In genomic region chr11:112533682-112534081, GRCh38 we compare ENCODE assay signal across 30 cellular contexts.
"Had no signal": no experiment of that assay in that cellular context is flagged by ENCODE, and none has a peak within 500 bp of the region (broad histone marks: within the 10 kb centered on the region; RNA-seq: fewer than 3 reads in every experiment).

No MANE protein-coding gene starts in this region.

- DNase-seq: activated CD4-positive, alpha-beta memory T cell treated with anti-CD3 and anti-CD28 coated beads, Interleukin-2, amount 10 ng/mL, durations not matched to agents 7 days and 5 days; activated CD4-positive, alpha-beta T cell treated with anti-CD3 and anti-CD28 coated beads for 36 hours; activated CD4-positive, alpha-beta T cell treated with anti-CD3 and anti-CD28 coated beads, Interleukin-2, amount 10 ng/mL, durations not matched to agents 24 days and 14 days; activated CD4-positive, alpha-beta T cell treated with anti-CD3 and anti-CD28 coated beads, Interleukin-2, amount 50 U/mL, for 4 hours; activated CD4-positive, CD25-positive, alpha-beta regulatory T cell; activated CD4-positive, CD25-positive, alpha-beta regulatory T cell treated with anti-CD3 and anti-CD28 coated beads, Interleukin-2, amount 50 U/mL, for 72 hours; activated CD8-positive, alpha-beta memory T cell treated with anti-CD3 and anti-CD28 coated beads, Interleukin-2, amount 50 U/mL, for 48 hours; activated gamma-delta T cell; activated naive CD4-positive, alpha-beta T cell; activated naive CD4-positive, alpha-beta T cell treated with anti-CD3 and anti-CD28 coated beads, Interleukin-2, amount 10 ng/mL, durations not matched to agents 7 days and 5 days; activated naive CD8-positive, alpha-beta T cell treated with anti-CD3 and anti-CD28 coated beads, Interleukin-2, amount 10 ng/mL, durations not matched to agents 7 days and 5 days; activated T-cell treated with anti-CD3 and anti-CD28 coated beads for 4 hours; activated T-cell treated with anti-CD3 and anti-CD28 coated beads, Interleukin-2, amount 50 U/mL, for 24 hours; activated T-cell treated with anti-CD3 and anti-CD28 coated beads, Interleukin-2, amount 50 U/mL, for 72 hours; amniotic stem cell; anterior cingulate cortex; brain microvascular endothelial cell; dorsolateral prefrontal cortex; effector memory CD4-positive, alpha-beta T cell; endodermal cell; foreskin fibroblast; T-helper 2 cell had no signal

- H3K4me3 ChIP-seq: coronary artery, dorsolateral prefrontal cortex had no signal

- H3K4me3 Mint-ChIP-seq: activated CD4-positive, alpha-beta memory T cell treated with anti-CD3 and anti-CD28 coated beads, Interleukin-2, amount 10 ng/mL, durations not matched to agents 7 days and 5 days; activated CD4-positive, alpha-beta T cell treated with anti-CD3 and anti-CD28 coated beads for 36 hours; activated CD4-positive, alpha-beta T cell treated with anti-CD3 and anti-CD28 coated beads, Interleukin-2, amount 10 ng/mL, durations not matched to agents 24 days and 14 days; activated naive CD4-positive, alpha-beta T cell treated with anti-CD3 and anti-CD28 coated beads, Interleukin-2, amount 10 ng/mL, durations not matched to agents 7 days and 5 days; activated naive CD8-positive, alpha-beta T cell treated with anti-CD3 and anti-CD28 coated beads, Interleukin-2, amount 10 ng/mL, durations not matched to agents 7 days and 5 days; activated T-cell treated with anti-CD3 and anti-CD28 coated beads, Interleukin-2, amount 50 U/mL, for 24 hours; activated T-cell treated with anti-CD3 and anti-CD28 coated beads, Interleukin-2, amount 50 U/mL, for 72 hours; central memory CD8-positive, alpha-beta T cell; dendritic cell treated with granulocyte-macrophage colony-stimulating factor and Interleukin-4, amounts not matched to agents 40 ng/mL and 50 ng/mL, for 4 days; endodermal cell had no signal

- FAIRE-seq: astrocyte, bronchial epithelial cell, frontal cortex had no signal

- H3K4me1 Mint-ChIP-seq: activated CD4-positive, alpha-beta memory T cell treated with anti-CD3 and anti-CD28 coated beads, Interleukin-2, amount 10 ng/mL, durations not matched to agents 7 days and 5 days; activated CD4-positive, alpha-beta T cell treated with anti-CD3 and anti-CD28 coated beads, Interleukin-2, amount 10 ng/mL, durations not matched to agents 24 days and 14 days; activated naive CD4-positive, alpha-beta T cell treated with anti-CD3 and anti-CD28 coated beads, Interleukin-2, amount 10 ng/mL, durations not matched to agents 7 days and 5 days; activated naive CD8-positive, alpha-beta T cell treated with anti-CD3 and anti-CD28 coated beads, Interleukin-2, amount 10 ng/mL, durations not matched to agents 7 days and 5 days; central memory CD8-positive, alpha-beta T cell had no signal

- H3K27ac Mint-ChIP-seq: activated CD4-positive, alpha-beta memory T cell treated with anti-CD3 and anti-CD28 coated beads, Interleukin-2, amount 10 ng/mL, durations not matched to agents 7 days and 5 days; activated CD4-positive, alpha-beta T cell treated with anti-CD3 and anti-CD28 coated beads for 36 hours; activated CD4-positive, alpha-beta T cell treated with anti-CD3 and anti-CD28 coated beads, Interleukin-2, amount 10 ng/mL, durations not matched to agents 24 days and 14 days; activated naive CD4-positive, alpha-beta T cell treated with anti-CD3 and anti-CD28 coated beads, Interleukin-2, amount 10 ng/mL, durations not matched to agents 7 days and 5 days; activated naive CD8-positive, alpha-beta T cell treated with anti-CD3 and anti-CD28 coated beads, Interleukin-2, amount 10 ng/mL, durations not matched to agents 7 days and 5 days; activated T-cell treated with anti-CD3 and anti-CD28 coated beads, Interleukin-2, amount 50 U/mL, for 24 hours; activated T-cell treated with anti-CD3 and anti-CD28 coated beads, Interleukin-2, amount 50 U/mL, for 72 hours; dendritic cell treated with granulocyte-macrophage colony-stimulating factor and Interleukin-4, amounts not matched to agents 40 ng/mL and 50 ng/mL, for 4 days; endodermal cell had no signal

- H3K27me3 ChIP-seq: brain microvascular endothelial cell, dorsolateral prefrontal cortex had no signal

- H3K27ac ChIP-seq: brain microvascular endothelial cell, coronary artery, dorsolateral prefrontal cortex had no signal

- H3K9me3 Mint-ChIP-seq: activated CD4-positive, alpha-beta memory T cell treated with anti-CD3 and anti-CD28 coated beads, Interleukin-2, amount 10 ng/mL, durations not matched to agents 7 days and 5 days; activated CD4-positive, alpha-beta T cell treated with anti-CD3 and anti-CD28 coated beads, Interleukin-2, amount 10 ng/mL, durations not matched to agents 24 days and 14 days; activated naive CD4-positive, alpha-beta T cell treated with anti-CD3 and anti-CD28 coated beads, Interleukin-2, amount 10 ng/mL, durations not matched to agents 7 days and 5 days; activated naive CD4-positive, alpha-beta T cell treated with anti-CD3 and anti-CD28 coated beads, Interleukin-2, amount 50 U/mL, for 72 hours; activated naive CD8-positive, alpha-beta T cell treated with anti-CD3 and anti-CD28 coated beads, Interleukin-2, amount 10 ng/mL, durations not matched to agents 7 days and 5 days; activated T-cell treated with anti-CD3 and anti-CD28 coated beads, Interleukin-2, amount 50 U/mL, for 24 hours; activated T-cell treated with anti-CD3 and anti-CD28 coated beads, Interleukin-2, amount 50 U/mL, for 72 hours; central memory CD8-positive, alpha-beta T cell; dendritic cell treated with granulocyte-macrophage colony-stimulating factor and Interleukin-4, amounts not matched to agents 40 ng/mL and 50 ng/mL, for 4 days; endodermal cell had no signal

- H3K36me3 ChIP-seq: brain microvascular endothelial cell had no signal

- ATAC-seq: activated CD4-positive, alpha-beta T cell treated with anti-CD3 and anti-CD28 coated beads for 36 hours; activated naive CD4-positive, alpha-beta T cell treated with anti-CD3 and anti-CD28 coated beads, Interleukin-2, amount 50 U/mL, for 72 hours; activated T-cell treated with anti-CD3 and anti-CD28 coated beads, Interleukin-2, amount 50 U/mL, for 72 hours; esophagus mucosa had no signal

- H3K36me3 Mint-ChIP-seq: activated naive CD4-positive, alpha-beta T cell treated with anti-CD3 and anti-CD28 coated beads, Interleukin-2, amount 10 ng/mL, durations not matched to agents 7 days and 5 days; activated naive CD4-positive, alpha-beta T cell treated with anti-CD3 and anti-CD28 coated beads, Interleukin-2, amount 50 U/mL, for 72 hours; activated naive CD8-positive, alpha-beta T cell treated with anti-CD3 and anti-CD28 coated beads, Interleukin-2, amount 10 ng/mL, durations not matched to agents 7 days and 5 days had no signal
